1 cellular context compared by ENCODE assay signal in the genomic region with DNA sequence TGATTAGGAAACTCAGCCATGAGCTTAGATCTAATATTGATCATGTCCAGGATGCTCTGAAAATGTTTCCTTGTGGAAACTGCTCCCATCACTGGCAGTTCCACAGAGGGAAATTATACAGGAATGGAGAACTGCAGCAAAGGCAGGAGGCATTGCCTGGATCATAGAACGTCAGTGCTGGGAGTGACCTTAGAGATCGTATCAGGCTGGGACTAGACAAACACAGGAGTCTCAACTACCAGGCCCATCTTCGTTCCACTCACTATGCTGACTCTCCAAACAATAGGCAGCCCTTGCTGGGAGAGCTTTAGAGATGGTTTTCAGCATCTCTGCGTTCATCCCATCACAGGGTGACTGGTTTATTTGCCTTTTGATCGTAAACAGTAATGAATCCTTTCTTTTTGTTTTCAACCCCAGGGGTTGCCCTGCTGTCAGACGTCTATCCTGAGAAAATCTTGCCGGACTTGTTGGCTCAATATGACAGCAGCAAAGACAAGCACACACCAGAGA.
TF ChIP-seq lines count a peak whose summit lies in the region.

No MANE protein-coding gene starts in this region.

TF ChIP-seq in WTC11, 78 proteins besides CTCF, POLR2A, EP300 and RAD21 (continued from another document):
- TF ChIP-seq ZNF512 (CRISPR knock-in tag; IDR thresholded peaks at IDR 0.05; ENCODE audit: borderline replicate concordance), result no peak
- TF ChIP-seq SMAD4 (CRISPR knock-in tag; IDR thresholded peaks at IDR 0.05), result no peak
- no peak for TF ChIP-seq IRF1 (CRISPR knock-in tag; IDR thresholded peaks at IDR 0.05)
- TF ChIP-seq KAT7 (CRISPR knock-in tag; IDR thresholded peaks at IDR 0.05; ENCODE audit: borderline replicate concordance), result no peak
- TF ChIP-seq, protein P1, sequence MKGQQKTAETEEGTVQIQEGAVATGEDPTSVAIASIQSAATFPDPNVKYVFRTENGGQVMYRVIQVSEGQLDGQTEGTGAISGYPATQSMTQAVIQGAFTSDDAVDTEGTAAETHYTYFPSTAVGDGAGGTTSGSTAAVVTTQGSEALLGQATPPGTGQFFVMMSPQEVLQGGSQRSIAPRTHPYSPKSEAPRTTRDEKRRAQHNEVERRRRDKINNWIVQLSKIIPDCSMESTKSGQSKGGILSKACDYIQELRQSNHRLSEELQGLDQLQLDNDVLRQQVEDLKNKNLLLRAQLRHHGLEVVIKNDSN (CRISPR knock-in tag; IDR thresholded peaks at IDR 0.05), result no peak
- no peak for TF ChIP-seq ZNF532 (CRISPR knock-in tag; IDR thresholded peaks at IDR 0.05; ENCODE audit: borderline replicate concordance)
- no peak for TF ChIP-seq NFE2L1 (CRISPR knock-in tag; IDR thresholded peaks at IDR 0.05)
TF ChIP-seq in WTC11: peak in this region for 0.
